Comparison of ENCODE assay signal across 9 cellular contexts in the genomic region with DNA sequence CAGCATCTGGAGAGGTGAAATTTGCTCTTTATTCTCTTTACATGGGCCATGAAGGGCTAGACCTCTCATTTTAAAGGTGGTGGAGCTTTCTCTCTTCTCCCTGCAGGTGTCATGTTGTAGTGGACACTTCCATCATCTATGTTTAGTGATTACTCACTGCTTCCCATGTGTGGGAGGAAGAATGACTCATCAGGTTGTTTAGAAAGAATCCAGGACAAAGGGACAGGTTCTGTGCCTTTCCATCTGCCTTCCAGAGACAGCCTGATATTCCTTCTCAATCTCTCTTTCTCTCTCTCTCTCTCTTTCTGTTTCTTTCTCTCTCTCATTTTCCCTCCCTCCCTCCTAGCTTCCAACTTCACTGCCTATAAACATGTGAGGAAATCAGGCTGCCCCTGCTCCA. TPM values are rescaled to one million over a fixed set of nuclear protein-coding genes. Genes with fewer than 3 reads are reported as not detected.
DNase-seq lines count a peak whose midpoint lies in the region; ATAC-seq lines count a peak whose summit lies in the region.
"Had no signal": no experiment of that assay in that cellular context is flagged by ENCODE, and none has a peak within 500 bp of the region (broad histone marks: within the 10 kb centered on the region; RNA-seq: fewer than 3 reads in every experiment).

No MANE protein-coding gene starts in this region.

- H2AK5ac ChIP-seq in trophoblast cell (ENCODE audit: low read length): no peak overlapping the region

- peak overlapping the region; percentile 71 for H2BK5ac ChIP-seq in trophoblast cell (ENCODE audit: low read depth, low read length, poor library complexity)

- H3K4me3 ChIP-seq in H7 (ENCODE audit: insufficient read depth, low read depth, low read length): no peak overlapping the region
- no peak overlapping the region for H3K4me3 ChIP-seq in trophoblast cell (ENCODE audit: low read depth, low read length)

- H3K79me1 ChIP-seq in trophoblast cell (ENCODE audit: low read length): peaks cover 5% of the 10 kb centered on the region

- peak overlapping the region; percentile 81 for H2BK120ac ChIP-seq in trophoblast cell (ENCODE audit: insufficient read depth, low read length, poor library complexity)

- H3K14ac ChIP-seq in trophoblast cell (ENCODE audit: low read length): no peak overlapping the region

- H3K18ac ChIP-seq in trophoblast cell (ENCODE audit: low read length): no peak overlapping the region

- H4K8ac ChIP-seq in trophoblast cell (ENCODE audit: low read depth, low read length): peak overlapping the region; percentile 72

- H3K27me3 ChIP-seq in H7 (ENCODE audit: control insufficient read depth, insufficient read depth, low read length): no peaks in the 10 kb centered on the region
- H3K27me3 ChIP-seq in trophoblast cell (ENCODE audit: insufficient read depth, low read length): no peaks in the 10 kb centered on the region

- peak overlapping the region; percentile 86 for H2BK12ac ChIP-seq in trophoblast cell (ENCODE audit: low read length)

- no peak for ATAC-seq in GM19324 (IDR thresholded peaks at IDR 0.05; ENCODE audit: low FRiP score, unreplicated experiment)
- no peak for ATAC-seq in GM21360 (IDR thresholded peaks at IDR 0.05; ENCODE audit: unreplicated experiment)

- no peak overlapping the region for H3K4ac ChIP-seq in trophoblast cell (ENCODE audit: low read depth, low read length)

- H3K23ac ChIP-seq in trophoblast cell (ENCODE audit: low read length): no peak overlapping the region

- H3K36me3 ChIP-seq in H7 (replicated peaks; ENCODE audit: control insufficient read depth, insufficient read depth, low read length): no peaks in the 10 kb centered on the region
- no peaks in the 10 kb centered on the region for H3K36me3 ChIP-seq in trophoblast cell (ENCODE audit: control insufficient read depth in 1 of 2, insufficient read depth in 2 of 2, low read length in 2 of 2)

- no peak overlapping the region for H3K9ac ChIP-seq in trophoblast cell (ENCODE audit: low read length)

- H3K27ac ChIP-seq in trophoblast cell (ENCODE audit: low read depth, low read length): peak overlapping the region; percentile 70

- H2AFZ ChIP-seq in trophoblast cell (ENCODE audit: insufficient read depth, low read length, poor library complexity): no peak overlapping the region

- no peaks in the 10 kb centered on the region for H3K9me3 ChIP-seq in trophoblast cell (ENCODE audit: insufficient read depth, low read depth, low read length)

- peak; percentile 13 for DNase-seq in H7
- DNase-seq in NCI-H2227 treated with DMSO at 0.1 percent for 48 hours (lab: John Stamatoyannopoulos, UW): peak; percentile 60
- peak; percentile 84 to 90 for DNase-seq in dermis microvascular lymphatic vessel endothelial cell (ENCODE audit: low read depth in 2 of 2)
- peak; percentile 41 to 78 for DNase-seq in trophoblast cell
- no peak for DNase-seq in DMS114 treated with DMSO at 0.1 percent for 48 hours (lab: John Stamatoyannopoulos, UW; ENCODE audit: unreplicated experiment)
- DNase-seq in globus pallidus (ENCODE audit: low spot score): no peak
- DNase-seq: activated naive CD4-positive, alpha-beta T cell treated with anti-CD3 and anti-CD28 coated beads, Interleukin-2, amount 50 U/mL, for 16 hours had no signal

- H3K79me2 ChIP-seq in trophoblast cell (ENCODE audit: control insufficient read depth, insufficient read depth, low read length, poor library complexity): no peaks in the 10 kb centered on the region

- peak overlapping the region; percentile 88 for H4K91ac ChIP-seq in trophoblast cell (ENCODE audit: low read depth, low read length)

- H4K12ac ChIP-seq in trophoblast cell (ENCODE audit: low read depth, low read length): no peak overlapping the region

- H3K4me1 ChIP-seq in trophoblast cell (ENCODE audit: control insufficient read depth in 1 of 2, insufficient read depth in 2 of 2, low read length in 2 of 2): peaks cover 2% of the 10 kb centered on the region in 2 experiments

- H3K4me2 ChIP-seq in trophoblast cell (ENCODE audit: low read length): no peak overlapping the region

RNA-seq across cellular contexts. Expression of a gene that starts 38.7 kb away (rescaled TPM):
- 2.5 and 3.4 TPM in 2 replicates for total RNA-seq in H7 (2014; rRNA removed; shearing (Covaris generic))
- not detected in 2 replicates for total RNA-seq in dermis microvascular lymphatic vessel endothelial cell
- 1.4 and 1.7 TPM in 2 replicates for polyA plus RNA-seq in trophoblast cell (2013)

Comparison
In these comparisons a context has a peak if more than half of its experiments do, and no peak if none do; other contexts are left out.
1. DNase-seq: peak in H7 (single experiment), NCI-H2227 treated with DMSO at 0.1 percent for 48 hours (single experiment), dermis microvascular lymphatic vessel endothelial cell (2 of 2) and trophoblast cell (2 of 2); none in DMS114 treated with DMSO at 0.1 percent for 48 hours (single experiment) and globus pallidus (single experiment).